Comparison of ENCODE assay signal across 40 cellular contexts in the genomic region with DNA sequence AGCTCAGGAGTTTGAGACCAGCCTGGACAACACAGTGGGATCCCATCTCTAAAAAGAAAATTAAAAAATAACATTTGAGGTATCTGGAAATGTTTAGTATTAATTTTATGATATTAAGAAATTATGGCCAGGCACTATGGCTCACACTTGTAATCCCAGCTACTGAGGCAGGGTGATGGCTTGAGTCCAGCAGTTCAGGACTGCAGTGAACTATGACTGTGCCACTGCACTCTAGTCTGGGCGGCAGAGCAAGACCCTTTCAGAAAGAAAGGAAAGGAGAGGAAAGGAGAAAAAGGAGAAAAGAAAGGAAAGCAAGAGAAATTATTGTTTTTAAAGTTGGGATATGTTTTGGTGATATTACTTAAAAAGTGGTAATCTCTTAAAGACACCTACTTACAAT. TPM values are rescaled to one million over a fixed set of nuclear protein-coding genes. Genes with fewer than 3 reads are reported as not detected.
"Had no signal": no experiment of that assay in that cellular context is flagged by ENCODE, and none has a peak within 500 bp of the region (broad histone marks: within the 10 kb centered on the region; RNA-seq: fewer than 3 reads in every experiment).

No MANE protein-coding gene starts in this region.

- DNase-seq: activated effector memory CD4-positive, alpha-beta T cell treated with anti-CD3 and anti-CD28 coated beads, Interleukin-2, amount 50 U/mL, for 16 hours; activated effector memory CD4-positive, alpha-beta T cell treated with Interleukin-2 at 50 U/mL for 16 hours; activated gamma-delta T cell; activated gamma-delta T cell treated with Interleukin-2 at 50 U/mL for 16 hours; activated naive CD4-positive, alpha-beta T cell; activated naive CD4-positive, alpha-beta T cell treated with anti-CD3 and anti-CD28 coated beads for 36 hours; activated naive CD4-positive, alpha-beta T cell treated with anti-CD3 and anti-CD28 coated beads, Interleukin-2, amount 10 ng/mL, durations not matched to agents 7 days and 5 days; activated naive CD4-positive, alpha-beta T cell treated with anti-CD3 and anti-CD28 coated beads, Interleukin-2, amount 50 U/mL, for 16 hours; activated naive CD4-positive, alpha-beta T cell treated with Interleukin-2 at 50 U/mL for 16 hours; activated naive CD8-positive, alpha-beta T cell treated with anti-CD3 and anti-CD28 coated beads for 36 hours; activated naive CD8-positive, alpha-beta T cell treated with anti-CD3 and anti-CD28 coated beads, Interleukin-2, amount 10 ng/mL, durations not matched to agents 7 days and 5 days; activated naive CD8-positive, alpha-beta T cell treated with anti-CD3 and anti-CD28 coated beads, Interleukin-2, amount 50 U/mL, for 24 hours; activated T-cell treated with anti-CD3 and anti-CD28 coated beads, Interleukin-2, amount 50 U/mL, for 1 hour; activated T-cell treated with anti-CD3 and anti-CD28 coated beads, Interleukin-2, amount 50 U/mL, for 24 hours; activated T-cell treated with anti-CD3 and anti-CD28 coated beads, Interleukin-2, amount 50 U/mL, for 4 hours; activated T-cell treated with anti-CD3 and anti-CD28 coated beads, Interleukin-2, amount 50 U/mL, for 48 hours; activated T-cell treated with anti-CD3 and anti-CD28 coated beads, Interleukin-2, amount 50 U/mL, for 72 hours; adrenal gland; amniotic stem cell; amygdala; anterior cingulate cortex; aorta; body of pancreas; brain microvascular endothelial cell; caudate nucleus; central memory CD4-positive, alpha-beta T cell; cerebellar nuclear complex had no signal

- H3K9me3 ChIP-seq: adrenal gland, ascending aorta, body of pancreas, breast epithelium had no signal

- H3K9me3 Mint-ChIP-seq: activated naive CD4-positive, alpha-beta T cell treated with anti-CD3 and anti-CD28 coated beads for 36 hours; activated naive CD4-positive, alpha-beta T cell treated with anti-CD3 and anti-CD28 coated beads, Interleukin-2, amount 10 ng/mL, durations not matched to agents 7 days and 5 days; activated naive CD4-positive, alpha-beta T cell treated with anti-CD3 and anti-CD28 coated beads, Interleukin-2, amount 50 U/mL, for 24 hours; activated naive CD4-positive, alpha-beta T cell treated with anti-CD3 and anti-CD28 coated beads, Interleukin-2, amount 50 U/mL, for 72 hours; activated naive CD8-positive, alpha-beta T cell treated with anti-CD3 and anti-CD28 coated beads for 36 hours; activated naive CD8-positive, alpha-beta T cell treated with anti-CD3 and anti-CD28 coated beads, Interleukin-2, amount 10 ng/mL, durations not matched to agents 7 days and 5 days; activated naive CD8-positive, alpha-beta T cell treated with anti-CD3 and anti-CD28 coated beads, Interleukin-2, amount 50 U/mL, for 24 hours; activated T-cell treated with anti-CD3 and anti-CD28 coated beads, Interleukin-2, amount 50 U/mL, for 24 hours; activated T-cell treated with anti-CD3 and anti-CD28 coated beads, Interleukin-2, amount 50 U/mL, for 4 hours; activated T-cell treated with anti-CD3 and anti-CD28 coated beads, Interleukin-2, amount 50 U/mL, for 72 hours; activated T-helper 1 cell treated with anti-CD3 and anti-CD28 coated beads, Interleukin-12 subunit alpha, Interleukin-12 subunit beta, Interleukin-2, Interleukin-4 antibody, amounts not matched to agents 30 ng/mL and 10 ng/mL and 1 ng/mL, durations not matched to agents 14 hours and 24 hours and 36 hours; activated T-helper 17 cell treated with anti-CD3 and anti-CD28 coated beads, Interleukin-2, amount 50 U/mL, for 72 hours; activated T-helper 2 cell treated with anti-CD3 and anti-CD28 coated beads, Interferon-gamma antibody, Interleukin-2, Interleukin-4, amounts not matched to agents 10 μg/mL and 5 μg/mL and 100 μg/mL, durations not matched to agents 14 hours and 24 hours and 36 hours; brain; central memory CD8-positive, alpha-beta T cell had no signal

- H3K4me3 Mint-ChIP-seq: activated naive CD4-positive, alpha-beta T cell treated with anti-CD3 and anti-CD28 coated beads, Interleukin-2, amount 10 ng/mL, durations not matched to agents 7 days and 5 days; activated naive CD4-positive, alpha-beta T cell treated with anti-CD3 and anti-CD28 coated beads, Interleukin-2, amount 50 U/mL, for 24 hours; activated naive CD8-positive, alpha-beta T cell treated with anti-CD3 and anti-CD28 coated beads for 36 hours; activated naive CD8-positive, alpha-beta T cell treated with anti-CD3 and anti-CD28 coated beads, Interleukin-2, amount 10 ng/mL, durations not matched to agents 7 days and 5 days; activated naive CD8-positive, alpha-beta T cell treated with anti-CD3 and anti-CD28 coated beads, Interleukin-2, amount 50 U/mL, for 24 hours; activated T-cell treated with anti-CD3 and anti-CD28 coated beads, Interleukin-2, amount 50 U/mL, for 24 hours; activated T-cell treated with anti-CD3 and anti-CD28 coated beads, Interleukin-2, amount 50 U/mL, for 4 hours; activated T-cell treated with anti-CD3 and anti-CD28 coated beads, Interleukin-2, amount 50 U/mL, for 72 hours; activated T-helper 1 cell treated with anti-CD3 and anti-CD28 coated beads, Interleukin-12 subunit alpha, Interleukin-12 subunit beta, Interleukin-2, Interleukin-4 antibody, amounts not matched to agents 30 ng/mL and 10 ng/mL and 1 ng/mL, durations not matched to agents 14 hours and 24 hours and 36 hours; activated T-helper 17 cell treated with anti-CD3 and anti-CD28 coated beads, Interleukin-2, amount 50 U/mL, for 72 hours; central memory CD8-positive, alpha-beta T cell had no signal

- H3K36me3 Mint-ChIP-seq: activated naive CD4-positive, alpha-beta T cell treated with anti-CD3 and anti-CD28 coated beads, Interleukin-2, amount 50 U/mL, for 24 hours; activated naive CD8-positive, alpha-beta T cell; activated naive CD8-positive, alpha-beta T cell treated with anti-CD3 and anti-CD28 coated beads for 36 hours had no signal

- H3K4me3 ChIP-seq: adrenal gland, ascending aorta, body of pancreas, breast epithelium, cardiac muscle cell had no signal

- H3K36me3 ChIP-seq: adrenal gland, ascending aorta, brain microvascular endothelial cell, breast epithelium, cardiac muscle cell had no signal

- H3K4me1 ChIP-seq: breast epithelium had no signal

- H3K27me3 Mint-ChIP-seq: activated naive CD4-positive, alpha-beta T cell treated with anti-CD3 and anti-CD28 coated beads, Interleukin-2, amount 50 U/mL, for 24 hours; activated naive CD8-positive, alpha-beta T cell; activated naive CD8-positive, alpha-beta T cell treated with anti-CD3 and anti-CD28 coated beads, Interleukin-2, amount 50 U/mL, for 24 hours; activated T-cell treated with anti-CD3 and anti-CD28 coated beads, Interleukin-2, amount 50 U/mL, for 24 hours; activated T-helper 17 cell treated with anti-CD3 and anti-CD28 coated beads, Interleukin-2, amount 50 U/mL, for 72 hours had no signal

- H3K27ac Mint-ChIP-seq: activated naive CD4-positive, alpha-beta T cell treated with anti-CD3 and anti-CD28 coated beads for 36 hours; activated naive CD4-positive, alpha-beta T cell treated with anti-CD3 and anti-CD28 coated beads, Interleukin-2, amount 10 ng/mL, durations not matched to agents 7 days and 5 days; activated naive CD4-positive, alpha-beta T cell treated with anti-CD3 and anti-CD28 coated beads, Interleukin-2, amount 50 U/mL, for 72 hours; activated naive CD8-positive, alpha-beta T cell; activated naive CD8-positive, alpha-beta T cell treated with anti-CD3 and anti-CD28 coated beads for 36 hours; activated naive CD8-positive, alpha-beta T cell treated with anti-CD3 and anti-CD28 coated beads, Interleukin-2, amount 10 ng/mL, durations not matched to agents 7 days and 5 days; activated naive CD8-positive, alpha-beta T cell treated with anti-CD3 and anti-CD28 coated beads, Interleukin-2, amount 50 U/mL, for 24 hours; activated T-cell treated with anti-CD3 and anti-CD28 coated beads, Interleukin-2, amount 50 U/mL, for 24 hours; activated T-cell treated with anti-CD3 and anti-CD28 coated beads, Interleukin-2, amount 50 U/mL, for 72 hours; activated T-helper 1 cell treated with anti-CD3 and anti-CD28 coated beads, Interleukin-12 subunit alpha, Interleukin-12 subunit beta, Interleukin-2, Interleukin-4 antibody, amounts not matched to agents 30 ng/mL and 10 ng/mL and 1 ng/mL, durations not matched to agents 14 hours and 24 hours and 36 hours; activated T-helper 17 cell treated with anti-CD3 and anti-CD28 coated beads, Interleukin-2, amount 50 U/mL, for 72 hours; activated T-helper 2 cell treated with anti-CD3 and anti-CD28 coated beads, Interferon-gamma antibody, Interleukin-2, Interleukin-4, amounts not matched to agents 10 μg/mL and 5 μg/mL and 100 μg/mL, durations not matched to agents 14 hours and 24 hours and 36 hours; brain had no signal

- ATAC-seq: activated naive CD4-positive, alpha-beta T cell treated with anti-CD3 and anti-CD28 coated beads, Interleukin-2, amount 50 U/mL, for 72 hours; activated naive CD8-positive, alpha-beta T cell treated with anti-CD3 and anti-CD28 coated beads, Interleukin-2, amount 50 U/mL, for 24 hours; activated T-cell treated with anti-CD3 and anti-CD28 coated beads, Interleukin-2, amount 50 U/mL, for 4 hours; activated T-cell treated with anti-CD3 and anti-CD28 coated beads, Interleukin-2, amount 50 U/mL, for 72 hours; activated T-helper 17 cell treated with anti-CD3 and anti-CD28 coated beads, Interleukin-2, amount 50 U/mL, for 72 hours; body of pancreas had no signal

- H3K27ac ChIP-seq: adrenal gland, ascending aorta, body of pancreas, brain microvascular endothelial cell, breast epithelium, cardiac muscle cell had no signal

- H3K27me3 ChIP-seq: adrenal gland, ascending aorta, body of pancreas, brain microvascular endothelial cell, breast epithelium, cardiac muscle cell had no signal

RNA-seq across cellular contexts. Expression of a gene that starts 2.6 kb away (rescaled TPM):
- total RNA-seq: astrocyte, cardiac muscle cell, chondrocyte had no signal
- polyA plus RNA-seq: cardiac muscle cell had no signal
